In the genomic region with DNA sequence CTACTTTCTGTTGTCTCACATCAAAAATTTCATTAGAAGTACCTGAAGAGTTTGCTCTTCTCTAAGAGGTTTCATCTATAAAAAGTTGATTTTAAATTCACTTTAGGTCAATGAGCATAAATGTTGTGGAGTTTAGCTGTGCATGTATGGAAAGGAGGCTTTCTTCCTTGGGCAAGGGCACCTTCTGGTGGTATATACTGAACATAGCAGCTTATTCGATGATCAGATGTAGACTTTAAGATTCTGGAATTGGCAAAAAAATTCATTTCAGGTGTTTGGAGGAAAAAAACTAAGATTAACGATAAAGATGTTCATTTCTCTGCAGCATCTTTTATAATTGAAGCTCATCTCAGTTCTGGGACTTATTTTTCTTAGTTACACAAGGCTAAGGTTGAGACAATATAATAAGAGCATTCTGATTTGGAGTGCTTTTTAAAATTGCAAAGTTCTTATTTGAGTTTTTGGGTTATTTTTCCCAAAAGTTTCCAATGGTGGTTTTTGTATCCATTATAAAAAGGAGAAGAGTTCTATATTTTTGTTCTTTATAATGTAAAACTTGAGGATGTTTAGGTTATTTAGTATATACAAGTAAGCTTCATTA, we compare ENCODE assay signal across 8 cellular contexts. TPM values are rescaled to one million over a fixed set of nuclear protein-coding genes. Genes with fewer than 3 reads are reported as not detected.
A peak's percentile ranks its signal among the peaks of the same experiment; 100 is the strongest.
DNase-seq lines count a peak whose midpoint lies in the region; ATAC-seq and TF ChIP-seq lines count a peak whose summit lies in the region.

No MANE protein-coding gene starts in this region.

- H3K9ac ChIP-seq in smooth muscle cell (ENCODE audit: low read depth), result no peak overlapping the region

- intact Hi-C loops in adrenal gland (cut with DNase I), result loop anchor here in 1 of 2 donors (10.0 kb wide), 1 partner anchor 78 kb away; a partner anchor contains a TSS

- DNase-seq in NCI-H510A treated with DMSO at 0.1 percent for 48 hours (lab: John Stamatoyannopoulos, UW), result peak; percentile 41
- DNase-seq in NCI-H510A (lab: John Stamatoyannopoulos, UW), result no peak
- DNase-seq in NCI-H748 (lab: John Stamatoyannopoulos, UW; ENCODE audit: unreplicated experiment), result peak; percentile 46
- peak in 5 of 7 donors; percentile 21 to 62 (median 30) for DNase-seq in adrenal gland
- DNase-seq in right atrium auricular region (ENCODE audit: low spot score), result no peak
- no peak for DNase-seq in smooth muscle cell (lab: John Stamatoyannopoulos, UW; ENCODE audit: unreplicated experiment)

- ATAC-seq in GM21360 (IDR thresholded peaks at IDR 0.05; ENCODE audit: unreplicated experiment), result peak; percentile 94
- peak; percentile 86 for ATAC-seq in HG03469 (IDR thresholded peaks at IDR 0.05; ENCODE audit: unreplicated experiment)

- H3K4me2 ChIP-seq in smooth muscle cell, result no peak overlapping the region

- WGBS in adrenal gland, 4 donors, result 5 to 21% (median 8%) methylated on average over 2 of the region's 2 CpGs
- 17% methylated on average over 2 of the region's 2 CpGs for WGBS in smooth muscle cell (ENCODE audit: low lambda C conversion rate)

- H3K9me3 ChIP-seq in adrenal gland (replicated peaks in 1 of 3) (no peaks in the 10 kb centered on the region), right atrium auricular region (no peaks in the 10 kb centered on the region), smooth muscle cell (replicated peaks; ENCODE audit: low read depth) (no peaks in the 10 kb centered on the region)

- no peaks in the 10 kb centered on the region for H3K79me2 ChIP-seq in smooth muscle cell (ENCODE audit: low read depth)

- H4K20me1 ChIP-seq in smooth muscle cell (ENCODE audit: low read depth), result no peaks in the 10 kb centered on the region

- H3K4me3 ChIP-seq in adrenal gland, result no peak overlapping the region
- H3K4me3 ChIP-seq in right atrium auricular region, result no peak overlapping the region
- H3K4me3 ChIP-seq in smooth muscle cell, result no peak overlapping the region

- H3K27ac ChIP-seq in adrenal gland (no peak overlapping the region), right atrium auricular region (no peak overlapping the region), smooth muscle cell (ENCODE audit: low read depth) (no peak overlapping the region)

- no peak for TF ChIP-seq POLR2A in adrenal gland (IDR thresholded peaks at IDR 0.05)

- H2AFZ ChIP-seq in smooth muscle cell (ENCODE audit: low read depth), result no peak overlapping the region

- H3K27me3 ChIP-seq in adrenal gland, result no peaks in the 10 kb centered on the region
- no peaks in the 10 kb centered on the region for H3K27me3 ChIP-seq in right atrium auricular region
- H3K27me3 ChIP-seq in smooth muscle cell (ENCODE audit: low read depth), result no peaks in the 10 kb centered on the region

- peaks cover 4% of the 10 kb centered on the region for H3F3A ChIP-seq in smooth muscle cell (ENCODE audit: low read depth)

- no peaks in the 10 kb centered on the region for H3K4me1 ChIP-seq in adrenal gland (replicated peaks in 1 of 2)
- H3K4me1 ChIP-seq in right atrium auricular region, result no peaks in the 10 kb centered on the region
- peaks cover 8% of the 10 kb centered on the region for H3K4me1 ChIP-seq in smooth muscle cell (ENCODE audit: low read depth)

- H3K36me3 ChIP-seq in adrenal gland (replicated peaks in 1 of 2), result no peaks in the 10 kb centered on the region
- no peaks in the 10 kb centered on the region for H3K36me3 ChIP-seq in right atrium auricular region
- H3K36me3 ChIP-seq in smooth muscle cell (ENCODE audit: low read depth), result no peaks in the 10 kb centered on the region

- TF ChIP-seq CTCF in adrenal gland (IDR thresholded peaks at IDR 0.05) (peak; percentile 66 to 87 (median 82)), right atrium auricular region (IDR thresholded peaks at IDR 0.05) (peak; percentile 58 to 83), smooth muscle cell (IDR thresholded peaks at IDR 0.05; ENCODE audit: borderline replicate concordance, insufficient read depth, poor library complexity, severe bottlenecking) (peak; percentile 82)

RNA-seq across cellular contexts. Expression of a gene that starts 46.8 kb away (rescaled TPM):
- 10 to 100 TPM in 2 of 8 donors, 1 to 10 TPM in 6; 3.8 to 38.5 (median 7.4) TPM for total RNA-seq in adrenal gland
- 1 to 10 TPM; 1.9 to 5.6 (median 2.4) TPM for polyA plus RNA-seq in adrenal gland
- total RNA-seq in right atrium auricular region, result 10 to 100 TPM; 10.8 to 24.1 TPM
- 35.2 and 38.9 TPM in 2 replicates for total RNA-seq in smooth muscle cell
- 12.9 and 13.0 TPM in 2 replicates for polyA plus RNA-seq in smooth muscle cell

Comparison
In these comparisons a context has a peak if more than half of its experiments do, and no peak if none do; other contexts are left out.
1. DNase-seq: peak in NCI-H510A treated with DMSO at 0.1 percent for 48 hours (single experiment), NCI-H748 (single experiment) and adrenal gland (5 of 7); none in NCI-H510A (single experiment), right atrium auricular region (single experiment) and smooth muscle cell (single experiment).
2. Peak in every context shown above with its lines, with median percentiles within 50 percentile points of each other: CTCF ChIP-seq.